ENCODE assay signal across 1 cellular context in genomic region chr2:130336877-130337734, GRCh38.
TF ChIP-seq lines count a peak whose summit lies in the region.

No MANE protein-coding gene starts in this region.

TF ChIP-seq in HepG2, 621 proteins besides CTCF, POLR2A, EP300 and RAD21 (continued from another document and continues in another):
- TF ChIP-seq ZBTB33 (CRISPR knock-in tag; IDR thresholded peaks at IDR 0.05) (no peak), ZNF18 (CRISPR knock-in tag; IDR thresholded peaks at IDR 0.05; ENCODE audit: insufficient replicate concordance) (no peak), GFI1 (CRISPR knock-in tag; IDR thresholded peaks at IDR 0.05; ENCODE audit: borderline replicate concordance) (no peak; the same call in 1 of the 2 replicates), ZBTB38 (CRISPR knock-in tag; IDR thresholded peaks at IDR 0.05) (peak; percentile 81), ZNF143 (CRISPR knock-in tag; IDR thresholded peaks at IDR 0.05) (peak; percentile 83), POGK (CRISPR knock-in tag; conservative IDR thresholded peaks at IDR 0.05) (peak; percentile 93), GATAD2A (CRISPR knock-in tag; IDR thresholded peaks at IDR 0.05) (peak; percentile 46), FOSL1 (CRISPR knock-in tag; IDR thresholded peaks at IDR 0.05; ENCODE audit: borderline replicate concordance) (no peak), ZBTB20 (CRISPR knock-in tag; IDR thresholded peaks at IDR 0.05; ENCODE audit: borderline replicate concordance, low read depth) (peak; percentile 94), ZNF737 (CRISPR knock-in tag; IDR thresholded peaks at IDR 0.05; ENCODE audit: borderline replicate concordance) (no peak), CAMTA2 (CRISPR knock-in tag; IDR thresholded peaks at IDR 0.05; ENCODE audit: borderline replicate concordance) (0 out of 2 replicates have a peak, but pooled peaks have one; percentile 77), DRAP1 (CRISPR knock-in tag; IDR thresholded peaks at IDR 0.05) (no peak; the same call in 1 of the 2 replicates), GPN1 (CRISPR knock-in tag; IDR thresholded peaks at IDR 0.05; ENCODE audit: borderline replicate concordance) (peak; percentile 65; the same call in 1 of the 2 replicates), E2F1 (CRISPR knock-in tag; IDR thresholded peaks at IDR 0.05) (no peak), SETDB1 (CRISPR knock-in tag; IDR thresholded peaks at IDR 0.05; ENCODE audit: borderline replicate concordance) (no peak), ZNF556 (CRISPR knock-in tag; IDR thresholded peaks at IDR 0.05; ENCODE audit: borderline replicate concordance) (no peak; the same call in 1 of the 2 replicates), MNT (IDR thresholded peaks at IDR 0.05) (no peak; the same call in 1 of the 2 replicates), ZNF574 (CRISPR knock-in tag; IDR thresholded peaks at IDR 0.05) (peak; percentile 78), ATF2 (CRISPR knock-in tag; IDR thresholded peaks at IDR 0.05) (peak; percentile 88), ZNF256 (CRISPR knock-in tag; conservative IDR thresholded peaks at IDR 0.05) (peak; percentile 78; the same call in 1 of the 2 replicates), TARDBP (CRISPR knock-in tag; IDR thresholded peaks at IDR 0.05) (peak; percentile 79; the same call in 1 of the 2 replicates), KDM6A (CRISPR knock-in tag; IDR thresholded peaks at IDR 0.05; ENCODE audit: low read depth) (no peak), ZBTB7B (CRISPR knock-in tag; IDR thresholded peaks at IDR 0.05) (peak; percentile 62; the same call in 1 of the 2 replicates), PRMT3 (CRISPR knock-in tag; IDR thresholded peaks at IDR 0.05; ENCODE audit: borderline replicate concordance, low read depth) (no peak), PHB2 (IDR thresholded peaks at IDR 0.05; ENCODE audit: partially characterized antibody) (no peak), ZNF614 (CRISPR knock-in tag; IDR thresholded peaks at IDR 0.05; ENCODE audit: borderline replicate concordance) (peak; percentile 87; the same call in 1 of the 2 replicates), ZNF550 (CRISPR knock-in tag; IDR thresholded peaks at IDR 0.05; ENCODE audit: borderline replicate concordance) (0 out of 2 replicates have a peak, but pooled peaks have one; percentile 51), ZNF761 (CRISPR knock-in tag; conservative IDR thresholded peaks at IDR 0.05) (no peak), ARNT2 (CRISPR knock-in tag; IDR thresholded peaks at IDR 0.05; ENCODE audit: low read depth) (peak; percentile 68; the same call in 1 of the 2 replicates), SP1 (IDR thresholded peaks at IDR 0.05) (no peak), SP1 (CRISPR knock-in tag; IDR thresholded peaks at IDR 0.05) (peak; percentile 57), ARNTL (CRISPR knock-in tag; IDR thresholded peaks at IDR 0.05) (peak; percentile 72), RERE (CRISPR knock-in tag; IDR thresholded peaks at IDR 0.05; ENCODE audit: low read depth) (no peak), RBFOX2 (IDR thresholded peaks at IDR 0.05; ENCODE audit: low read depth, low read length) (no peak), IKZF5 (CRISPR knock-in tag; IDR thresholded peaks at IDR 0.05) (peak; percentile 93), SPEN (CRISPR knock-in tag; IDR thresholded peaks at IDR 0.05; ENCODE audit: low read depth) (peak; percentile 90), PITX1 (CRISPR knock-in tag; IDR thresholded peaks at IDR 0.05) (peak; percentile 85), PHF5A (CRISPR knock-in tag; IDR thresholded peaks at IDR 0.05; ENCODE audit: low read depth, unreplicated experiment) (no peak)
